In the genomic region with DNA sequence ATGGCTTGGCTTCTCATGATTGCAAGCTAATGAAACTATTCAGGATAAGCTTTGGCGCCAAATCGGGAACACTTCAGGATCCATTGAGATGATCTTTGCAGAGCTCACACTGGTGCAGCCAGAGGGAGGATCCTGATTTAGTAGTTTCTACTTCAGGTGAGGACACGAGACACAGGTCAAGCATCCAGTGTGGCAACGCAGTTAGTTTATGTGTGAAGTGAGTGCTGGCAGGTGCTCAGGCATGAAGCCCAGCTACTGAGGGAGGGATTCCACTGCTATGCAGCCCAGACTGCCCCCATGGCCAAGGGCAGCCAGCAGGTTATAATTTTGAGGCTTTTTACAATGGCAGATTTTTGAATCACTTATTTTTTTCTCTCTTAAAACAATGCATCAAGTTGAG, we compare ENCODE assay signal across 18 cellular contexts.
A peak's percentile ranks its signal among the peaks of the same experiment; 100 is the strongest.
DNase-seq lines count a peak whose midpoint lies in the region; ATAC-seq and TF ChIP-seq lines count a peak whose summit lies in the region.
"Had no signal": no experiment of that assay in that cellular context is flagged by ENCODE, and none has a peak within 500 bp of the region (broad histone marks: within the 10 kb centered on the region; RNA-seq: fewer than 3 reads in every experiment).

No MANE protein-coding gene starts in this region.

- H3K27ac ChIP-seq in right atrium auricular region = peak overlapping the region in 1 of 2 donors; percentile 76
- no peak overlapping the region for H3K27ac ChIP-seq in osteoblast (ENCODE audit: low read depth, low read length)
- H3K27ac ChIP-seq: BLaER1 treated with 17β-estradiol and CSF1 and Interleukin-3, amounts not matched to agents 10 nM and 100 nM; RWPE1 had no signal

- DNase-seq in Right ventricle myocardium inferior (ENCODE audit: missing footprints) (peak; percentile 71), right atrium auricular region (ENCODE audit: low spot score) (no peak), left ventricle myocardium superior (peak; percentile 74), osteoblast (ENCODE audit: insufficient read length, low spot score, missing footprints) (peak; percentile 30), BE2C (no peak), ureter (ENCODE audit: low spot score) (no peak), HK-2 (ENCODE audit: unreplicated experiment) (no peak)
- DNase-seq: 8988T, DMS 273 treated with DMSO at 0.1 percent for 48 hours, Kasumi-1, NCI-H1105 treated with DMSO at 0.1 percent for 48 hours, NCI-H187 treated with DMSO at 0.1 percent for 48 hours, NCI-H2171, NCI-H446 treated with DMSO at 0.1 percent for 48 hours had no signal

- H3K4me2 ChIP-seq in osteoblast (ENCODE audit: insufficient read depth, low read length) = no peak overlapping the region
- H3K4me2 ChIP-seq: BLaER1 treated with 17β-estradiol and CSF1 and Interleukin-3, amounts not matched to agents 10 nM and 100 nM had no signal

- H3K36me3 ChIP-seq in right atrium auricular region (no peaks in the 10 kb centered on the region), osteoblast (ENCODE audit: insufficient read depth, low read length) (no peaks in the 10 kb centered on the region), BE2C (no peaks in the 10 kb centered on the region)
- H3K36me3 ChIP-seq: BLaER1 treated with 17β-estradiol and CSF1 and Interleukin-3, amounts not matched to agents 10 nM and 100 nM had no signal

- no peak overlapping the region for H2AFZ ChIP-seq in osteoblast (ENCODE audit: low read length)

- no peaks in the 10 kb centered on the region for H3K79me2 ChIP-seq in osteoblast (ENCODE audit: insufficient read depth, low read length)

- intact Hi-C loops in Right ventricle myocardium inferior (cut with DNase I) = no loop called here
- intact Hi-C loops in left ventricle myocardium superior (cut with micrococcal nuclease) = no loop called here

- ATAC-seq in Right ventricle myocardium inferior (peak; percentile 83), left ventricle myocardium superior (peak; percentile 88), HG03159 (IDR thresholded peaks at IDR 0.05; ENCODE audit: unreplicated experiment) (no peak)
- ATAC-seq: HepG2 had no signal

- H3K4me1 ChIP-seq in right atrium auricular region (peaks cover 0 to 30% of the 10 kb centered on the region in 2 donors), osteoblast (ENCODE audit: insufficient read depth, low read length) (peaks cover 27% of the 10 kb centered on the region), BE2C (no peaks in the 10 kb centered on the region)
- H3K4me1 ChIP-seq: BLaER1 treated with 17β-estradiol and CSF1 and Interleukin-3, amounts not matched to agents 10 nM and 100 nM had no signal

- TF ChIP-seq CTCF in right atrium auricular region (IDR thresholded peaks at IDR 0.05) (no peak), osteoblast (IDR thresholded peaks at IDR 0.05; ENCODE audit: extremely low read depth, low read depth, low read length) (no peak), BE2C (IDR thresholded peaks at IDR 0.05; ENCODE audit: low read depth, low read length) (no peak)

- H3K9me3 ChIP-seq in right atrium auricular region (no peaks in the 10 kb centered on the region), osteoblast (ENCODE audit: low read depth, low read length) (no peaks in the 10 kb centered on the region), BE2C (no peaks in the 10 kb centered on the region)
- H3K9me3 ChIP-seq: BLaER1 treated with 17β-estradiol and CSF1 and Interleukin-3, amounts not matched to agents 10 nM and 100 nM had no signal

- no peaks in the 10 kb centered on the region for H3K27me3 ChIP-seq in right atrium auricular region
- H3K27me3 ChIP-seq in osteoblast (ENCODE audit: insufficient read depth, low read length) = no peaks in the 10 kb centered on the region
- no peaks in the 10 kb centered on the region for H3K27me3 ChIP-seq in BE2C
- H3K27me3 ChIP-seq: BLaER1 treated with 17β-estradiol and CSF1 and Interleukin-3, amounts not matched to agents 10 nM and 100 nM had no signal

- no peaks in the 10 kb centered on the region for H4K20me1 ChIP-seq in osteoblast (ENCODE audit: insufficient read depth, low read length)
- H4K20me1 ChIP-seq: BLaER1 treated with 17β-estradiol and CSF1 and Interleukin-3, amounts not matched to agents 10 nM and 100 nM had no signal

- no peak overlapping the region for H3K4me3 ChIP-seq in right atrium auricular region
- H3K4me3 ChIP-seq in osteoblast (ENCODE audit: insufficient read depth, low read length) = no peak overlapping the region
- no peak overlapping the region for H3K4me3 ChIP-seq in BE2C (ENCODE audit: low read depth, low read length)
- H3K4me3 ChIP-seq: BLaER1 treated with 17β-estradiol and CSF1 and Interleukin-3, amounts not matched to agents 10 nM and 100 nM had no signal

Comparison
In these comparisons a context has a peak if more than half of its experiments do, and no peak if none do; other contexts are left out.
1. DNase-seq: peak in Right ventricle myocardium inferior (single experiment), left ventricle myocardium superior (single experiment) and osteoblast (single experiment); none in right atrium auricular region (single experiment), BE2C (single experiment), ureter (single experiment) and HK-2 (single experiment).